In genomic region chr9:15512204-15512603, GRCh38 we compare ENCODE assay signal across 1 cellular context.
TF ChIP-seq lines count a peak whose summit lies in the region.

No MANE protein-coding gene starts in this region.

TF ChIP-seq in GM23338, 12 proteins besides CTCF, POLR2A, EP300 and RAD21 (continued from another document):
- TF ChIP-seq JUNB (IDR thresholded peaks at IDR 0.05; ENCODE audit: unreplicated experiment) (no peak), ZNF331 (CRISPR knock-in tag; IDR thresholded peaks at IDR 0.05; ENCODE audit: low read depth) (no peak), ETS1 (IDR thresholded peaks at IDR 0.05) (no peak)
